Comparison of ENCODE assay signal across 19 cellular contexts in genomic region chr12:59895161-59895785, GRCh38.
DNase-seq lines count a peak whose midpoint lies in the region; ATAC-seq and TF ChIP-seq lines count a peak whose summit lies in the region.
"Had no signal": no experiment of that assay in that cellular context is flagged by ENCODE, and none has a peak within 500 bp of the region (broad histone marks: within the 10 kb centered on the region; RNA-seq: fewer than 3 reads in every experiment).

No MANE protein-coding gene starts in this region.

- H3K9me3 Mint-ChIP-seq in brain, result no peaks in the 10 kb centered on the region
- no peaks in the 10 kb centered on the region for H3K9me3 Mint-ChIP-seq in nephron
- H3K9me3 Mint-ChIP-seq: CD8-positive, alpha-beta T cell; H9; HFFc6 had no signal

- H3K4me1 Mint-ChIP-seq in brain (peaks cover 14% of the 10 kb centered on the region), nephron (no peaks in the 10 kb centered on the region)

- ATAC-seq in GM18909 (IDR thresholded peaks at IDR 0.05; ENCODE audit: poor library complexity, unreplicated experiment) (no peak), GM18517 (IDR thresholded peaks at IDR 0.05; ENCODE audit: unreplicated experiment) (no peak), GM21390 (IDR thresholded peaks at IDR 0.05; ENCODE audit: unreplicated experiment) (no peak)
- ATAC-seq: CD8-positive, alpha-beta T cell had no signal

- TF ChIP-seq CTCF in brain (conservative IDR thresholded peaks at IDR 0.05) (no peak), nephron (IDR thresholded peaks at IDR 0.05; ENCODE audit: unreplicated experiment in 3 of 3) (no peak)

- peak; percentile 89 for DNase-seq in DMS 273 (lab: John Stamatoyannopoulos, UW; ENCODE audit: unreplicated experiment)
- DNase-seq in NCI-H2171 (lab: John Stamatoyannopoulos, UW), result peak; percentile 41
- no peak for DNase-seq in NOMO-1 treated with dmso at 0.1 percent for 144 hours (lab: John Stamatoyannopoulos, UW; ENCODE audit: unreplicated experiment)
- DNase-seq: C1 segment of cervical spinal cord; CD8-positive, alpha-beta T cell; GDM1; GM23248; H9; HFFc6; Kasumi-1; MG63; NCI-H1417 treated with DMSO at 0.1 percent for 48 hours; NCI-H69; Peyer's patch had no signal

- H3K36me3 Mint-ChIP-seq in brain, result no peaks in the 10 kb centered on the region
- H3K36me3 Mint-ChIP-seq in nephron (ENCODE audit: low read depth), result no peaks in the 10 kb centered on the region
- H3K36me3 Mint-ChIP-seq: CD8-positive, alpha-beta T cell had no signal

- H3K27ac Mint-ChIP-seq in brain (peak overlapping the region in 3 of 5 experiments; percentile 28 to 46 (median 33)), nephron (peak overlapping the region in 2 of 3 experiments; percentile 39 to 49)
- H3K27ac Mint-ChIP-seq: CD8-positive, alpha-beta T cell; H9; HFFc6 had no signal

- H3K4me3 Mint-ChIP-seq in brain (peak overlapping the region in 1 of 5 experiments; percentile 29), nephron (no peak overlapping the region)
- H3K4me3 Mint-ChIP-seq: CD8-positive, alpha-beta T cell; H9; HFFc6 had no signal

- H3K27me3 Mint-ChIP-seq in brain (no peaks in the 10 kb centered on the region), nephron (ENCODE audit: low read depth) (no peaks in the 10 kb centered on the region)
